Comparison of ENCODE assay signal across 15 cellular contexts in genomic region chr7:7190142-7190541, GRCh38. TPM values are rescaled to one million over a fixed set of nuclear protein-coding genes. Genes with fewer than 3 reads are reported as not detected.
DNase-seq lines count a peak whose midpoint lies in the region; ATAC-seq and TF ChIP-seq lines count a peak whose summit lies in the region.
"Had no signal": no experiment of that assay in that cellular context is flagged by ENCODE, and none has a peak within 500 bp of the region (broad histone marks: within the 10 kb centered on the region; RNA-seq: fewer than 3 reads in every experiment).

No MANE protein-coding gene starts in this region.

- peak overlapping the region in 1 of 3 experiments; percentile 26 for H3K4me3 Mint-ChIP-seq in nephron
- H3K4me3 Mint-ChIP-seq: activated B cell treated with CpG ODN at 0.5 μM for 24 hours had no signal

- H3K27me3 ChIP-seq in BE2C = no peaks in the 10 kb centered on the region
- H3K27me3 ChIP-seq: breast epithelium, uterus had no signal

- H3K9me3 Mint-ChIP-seq in nephron = peaks cover 24% of the 10 kb centered on the region

- H3K27ac Mint-ChIP-seq in nephron = peak overlapping the region in 2 of 3 experiments; percentile 21 to 59
- H3K27ac Mint-ChIP-seq: activated B cell treated with CpG ODN at 0.5 μM for 24 hours had no signal

- DNase-seq in BE2C = peak; percentile 34
- peak; percentile 36 for DNase-seq in HS-5 (ENCODE audit: low read depth)
- peak; percentile 56 for DNase-seq in dedifferentiated amniotic fluid mesenchymal stem cell (ENCODE audit: extremely low spot score)
- no peak for DNase-seq in Kasumi-1 (lab: John Stamatoyannopoulos, UW)
- DNase-seq: activated B cell treated with CpG ODN at 0.5 μM for 24 hours, activated T-cell treated with anti-CD3 and anti-CD28 coated beads for 4 hours, NCI-H524 treated with DMSO at 0.1 percent for 48 hours, SIG-M5, small intestine, uterus had no signal

- H3K36me3 ChIP-seq in BE2C = no peaks in the 10 kb centered on the region
- H3K36me3 ChIP-seq: breast epithelium, uterus had no signal

- 0 out of 2 replicates have a peak, but pooled peaks cover 2% of the 10 kb centered on the region for H3K9me3 ChIP-seq in BE2C
- H3K9me3 ChIP-seq: breast epithelium, uterus had no signal

- H3K27me3 Mint-ChIP-seq in nephron (ENCODE audit: low read depth) = no peaks in the 10 kb centered on the region
- H3K27me3 Mint-ChIP-seq: activated B cell treated with CpG ODN at 0.5 μM for 24 hours had no signal

- ATAC-seq in GM18517 (IDR thresholded peaks at IDR 0.05; ENCODE audit: unreplicated experiment) (no peak), HG02571 (IDR thresholded peaks at IDR 0.05; ENCODE audit: unreplicated experiment) (no peak), GM18858 (IDR thresholded peaks at IDR 0.05; ENCODE audit: unreplicated experiment) (no peak)

- H3K36me3 Mint-ChIP-seq in nephron (ENCODE audit: low read depth) = peaks cover 33% of the 10 kb centered on the region

- TF ChIP-seq CTCF in BE2C (IDR thresholded peaks at IDR 0.05; ENCODE audit: low read depth, low read length) (no peak), nephron (IDR thresholded peaks at IDR 0.05; ENCODE audit: unreplicated experiment in 3 of 3) (no peak)

- H3K4me1 Mint-ChIP-seq in nephron = peaks cover 7% of the 10 kb centered on the region

- no peak overlapping the region for H3K4me3 ChIP-seq in BE2C (ENCODE audit: low read depth, low read length)
- H3K4me3 ChIP-seq: breast epithelium, uterus had no signal

- peaks cover 5% of the 10 kb centered on the region; the same call in 1 of the 2 replicates for H3K4me1 ChIP-seq in BE2C
- H3K4me1 ChIP-seq: breast epithelium, uterus had no signal

RNA-seq across cellular contexts. Expression of gene C1GALT1, which starts 7.8 kb away (rescaled TPM):
- polyA plus RNA-seq in BE2C (2012; ENCODE audit: insufficient read depth, insufficient read length, low read depth) = 5.9 TPM

Comparison
In these comparisons a context has a peak if more than half of its experiments do, and no peak if none do; other contexts are left out.
1. DNase-seq: peak in BE2C (single experiment), HS-5 (single experiment) and dedifferentiated amniotic fluid mesenchymal stem cell (single experiment); none in Kasumi-1 (0 of 2).